10 cellular contexts compared by ENCODE assay signal in genomic region chr18:23207191-23207955, GRCh38.
DNase-seq lines count a peak whose midpoint lies in the region; ATAC-seq, FAIRE-seq and TF ChIP-seq lines count a peak whose summit lies in the region.
"Had no signal": no experiment of that assay in that cellular context is flagged by ENCODE, and none has a peak within 500 bp of the region (broad histone marks: within the 10 kb centered on the region; RNA-seq: fewer than 3 reads in every experiment).

No MANE protein-coding gene starts in this region.

- TF ChIP-seq POLR2A in HepG2 (IDR thresholded peaks at IDR 0.05; ENCODE audit: insufficient read depth in 1 of 2, low read depth in 2 of 2, low read length in 2 of 2) = no peak

- no peak for FAIRE-seq in HepG2 (lab: Jason Lieb, UNC)

- H3K36me3 ChIP-seq in HepG2 (replicated peaks in 1 of 2; ENCODE audit: control insufficient read depth in 1 of 2, insufficient read depth in 2 of 2, low read length in 2 of 2) = peaks cover 15 to 46% of the 10 kb centered on the region in 2 experiments

- no peaks in the 10 kb centered on the region for H3K79me2 ChIP-seq in HepG2 (ENCODE audit: insufficient read depth, low read length)

- DNase-seq in Daoy (ENCODE audit: low read depth) = peak; percentile 41
- peak; percentile 23 for DNase-seq in HuH-7 (ENCODE audit: low spot score)
- DNase-seq in astrocyte of the spinal cord (ENCODE audit: low read depth, low spot score) = peak; percentile 54
- peak; percentile 13 for DNase-seq in HepG2 (ENCODE audit: low spot score)
- no peak for DNase-seq in stimulated activated naive CD4-positive, alpha-beta T cell (lab: John Stamatoyannopoulos, UW)
- DNase-seq in NCI-H526 treated with DMSO at 0.1 percent for 48 hours (lab: John Stamatoyannopoulos, UW) = no peak
- DNase-seq: activated CD4-positive, alpha-beta T cell treated with anti-CD3 and anti-CD28 coated beads, Interleukin-2, amount 50 U/mL, for 48 hours; natural killer cell had no signal

- TF ChIP-seq EP300 in HepG2 (IDR thresholded peaks at IDR 0.05; ENCODE audit: low read depth in 2 of 2, low read length in 2 of 2) = no peak
- TF ChIP-seq EP300 in HepG2 (CRISPR knock-in tag; IDR thresholded peaks at IDR 0.05; ENCODE audit: borderline replicate concordance) = no peak

- no peaks in the 10 kb centered on the region for H4K20me1 ChIP-seq in HepG2 (ENCODE audit: insufficient read depth, low read length)

- H3K9me3 ChIP-seq in HepG2 (ENCODE audit: low read length) = no peaks in the 10 kb centered on the region

- ATAC-seq in HepG2 (peak; percentile 54), HG02798 (IDR thresholded peaks at IDR 0.05; ENCODE audit: poor library complexity, unreplicated experiment) (no peak), GM19328 (IDR thresholded peaks at IDR 0.05; ENCODE audit: unreplicated experiment) (no peak)

- peak; percentile 52 for TF ChIP-seq CTCF in astrocyte of the spinal cord (IDR thresholded peaks at IDR 0.05; ENCODE audit: low read depth, low read length)
- peak; percentile 43 for TF ChIP-seq CTCF in HepG2 (CRISPR knock-in tag; IDR thresholded peaks at IDR 0.05)

- WGBS in HepG2 (ENCODE audit: low lambda C conversion rate) = 92% methylated on average over 9 of the region's 9 CpGs

- no peaks in the 10 kb centered on the region for H3K27me3 ChIP-seq in HepG2 (ENCODE audit: control insufficient read depth in 1 of 2, insufficient read depth in 2 of 2, low read length in 2 of 2)

- POLR2A ChIA-PET in HepG2 (lab: Yijun Ruan, JAX) = interaction anchor here (0.7 kb wide), 1 partner anchor 72 kb away, joined by 4 read pairs; the partner anchor contains the start of gene CABLES1

- no peak overlapping the region for H2AFZ ChIP-seq in HepG2 (ENCODE audit: low read length)

- intact Hi-C loops in HepG2 (cut with micrococcal nuclease; ENCODE audit: unreplicated experiment) = loop anchor here (2.0 kb wide), 1 partner anchor 77 kb away; no protein-coding TSS in a partner anchor

- TF ChIP-seq RAD21 in HepG2 (CRISPR knock-in tag; IDR thresholded peaks at IDR 0.05) = no peak

- H3K27ac ChIP-seq in HepG2 (ENCODE audit: extremely low read length, insufficient read depth, low read length) = no peak overlapping the region

- CTCF ChIA-PET in HepG2 (lab: Yijun Ruan, JAX; ENCODE audit: low intra/inter-chr PET ratio, low total read pairs) = interaction anchor here (1.5 kb wide), 1 partner anchor 76 kb away, joined by 6 read pairs; no protein-coding TSS in a partner anchor

- 0 out of 2 replicates have a peak, but pooled peaks cover 5% of the 10 kb centered on the region for H3K4me1 ChIP-seq in HepG2 (ENCODE audit: insufficient read depth, low read length)

- H3K9ac ChIP-seq in HepG2 (ENCODE audit: insufficient read depth, low read depth, low read length) = no peak overlapping the region

- H3K4me2 ChIP-seq in HepG2 (ENCODE audit: low read depth, low read length) = no peak overlapping the region

- BruUV-seq in HepG2 (replicated peaks; lab: Mats Ljungman, UMichigan) = no TSS peak

- H3K4me3 ChIP-seq in astrocyte of the spinal cord (ENCODE audit: low read depth, low read length) (no peak overlapping the region), HepG2 (replicated peaks in 1 of 3; ENCODE audit: insufficient read depth in 1 of 3, low read depth in 2 of 3, low read length in 3 of 3) (no peak overlapping the region)

- in situ Hi-C loops in astrocyte of the spinal cord (cut with HindIII; ENCODE audit: low sequenced_read_pairs) (no loop called here), HepG2 (cut with HindIII; ENCODE audit: extremely low pct_ligation_motif_present, low pct_unique_long_range_greater_than_20kb) (no loop called here)

TF ChIP-seq in HepG2, 621 proteins besides CTCF, POLR2A, EP300 and RAD21:
- TF ChIP-seq SMC3 (IDR thresholded peaks at IDR 0.05; ENCODE audit: low read length) (peak; percentile 16; the same call in 1 of the 2 replicates), STAG1 (CRISPR knock-in tag; IDR thresholded peaks at IDR 0.05) (peak; percentile 56), IKZF4 (CRISPR knock-in tag; IDR thresholded peaks at IDR 0.05; ENCODE audit: borderline replicate concordance, low read depth, not compliant biosample characterization) (no peak), DNMT1 (CRISPR knock-in tag; IDR thresholded peaks at IDR 0.05) (no peak)

Comparison
In these comparisons a context has a peak if more than half of its experiments do, and no peak if none do; other contexts are left out.
1. DNase-seq: peak in Daoy (single experiment), HuH-7 (single experiment), astrocyte of the spinal cord (single experiment) and HepG2 (single experiment); none in stimulated activated naive CD4-positive, alpha-beta T cell (0 of 6) and NCI-H526 treated with DMSO at 0.1 percent for 48 hours (single experiment).